ENCODE assay signal across 14 cellular contexts in the genomic region with DNA sequence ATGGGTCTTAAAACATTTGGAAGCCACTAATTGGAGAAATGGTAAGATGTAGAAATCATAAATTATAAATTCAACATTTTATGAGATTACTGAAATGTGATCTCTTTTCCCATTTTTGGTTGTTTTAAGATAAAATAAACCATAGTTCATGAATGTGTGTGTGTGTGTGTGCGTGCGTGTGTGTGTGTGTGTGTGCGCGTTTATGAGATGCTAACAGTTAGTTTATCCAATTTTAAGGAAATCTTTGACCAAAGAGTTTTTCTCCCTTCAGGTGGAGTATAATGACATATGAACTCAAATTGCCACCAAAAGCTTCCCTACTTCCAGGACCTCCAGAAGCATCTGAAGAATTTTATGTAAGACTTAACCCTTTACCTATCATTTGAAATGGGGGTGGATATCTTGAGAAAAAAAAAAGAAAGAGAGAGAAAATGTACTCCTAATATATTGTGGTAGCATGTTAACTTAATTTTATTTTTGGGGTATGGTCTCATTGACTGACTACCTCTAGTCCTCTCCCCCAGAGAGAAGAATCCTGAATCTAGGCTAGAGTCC.
DNase-seq lines count a peak whose midpoint lies in the region; ATAC-seq and TF ChIP-seq lines count a peak whose summit lies in the region.
"Had no signal": no experiment of that assay in that cellular context is flagged by ENCODE, and none has a peak within 500 bp of the region (broad histone marks: within the 10 kb centered on the region; RNA-seq: fewer than 3 reads in every experiment).

No MANE protein-coding gene starts in this region.

- H4K5ac ChIP-seq in H9 (ENCODE audit: insufficient read length, low read depth, low read length), result no peak overlapping the region

- DNase-seq in H9 (no peak), amniotic epithelial cell (ENCODE audit: low read depth) (peak; percentile 34), mesenchymal stem cell (peak; percentile 51), SIG-M5 (lab: John Stamatoyannopoulos, UW) (no peak)
- no peak for DNase-seq in activated CD4-positive, alpha-beta T cell treated with anti-CD3 and anti-CD28 coated beads for 1 hour
- DNase-seq: C1 segment of cervical spinal cord; DMS79; KBM-7; NCI-H1105 treated with DMSO at 0.1 percent for 48 hours; NCI-H1694 treated with DMSO at 0.1 percent for 48 hours; NK-92 treated with Interleukin-12 subunit alpha and Interleukin-12 subunit beta, amount 100 ng/mL, for 24 hours; SHP77 had no signal

- no peaks in the 10 kb centered on the region for H4K20me1 ChIP-seq in H9 (ENCODE audit: control insufficient read depth, insufficient read depth, insufficient read length)

- H3K4me2 ChIP-seq in H9 (ENCODE audit: insufficient read depth, insufficient read length, low read length) (no peak overlapping the region), mesenchymal stem cell (ENCODE audit: low read length, poor library complexity, severe bottlenecking) (no peak overlapping the region)

- no peak overlapping the region for H3K9ac ChIP-seq in H9 (ENCODE audit: extremely low read depth, insufficient read length, low read length)
- H3K9ac ChIP-seq in mesenchymal stem cell (ENCODE audit: low read length), result no peak overlapping the region

- no peak for TF ChIP-seq CTCF in H9 (conservative IDR thresholded peaks at IDR 0.05)

- no peak overlapping the region for H2BK20ac ChIP-seq in H9 (ENCODE audit: low read depth, low read length, poor library complexity, severe bottlenecking)

- no peaks in the 10 kb centered on the region; the same call in 1 of the 2 replicates for H3K4me1 ChIP-seq in H9 (ENCODE audit: insufficient read depth, low read length)
- peaks cover 2% of the 10 kb centered on the region for H3K4me1 ChIP-seq in mesenchymal stem cell (ENCODE audit: control insufficient read depth, insufficient read depth, low read depth, low read length)
- H3K4me1 ChIP-seq in urinary bladder (ENCODE audit: insufficient read depth), result no peaks in the 10 kb centered on the region

- H3K4ac ChIP-seq in H9 (ENCODE audit: low read depth, low read length) (no peak overlapping the region), mesenchymal stem cell (ENCODE audit: low read depth in 1 of 2, low read length in 2 of 2) (no peak overlapping the region)

- H4K8ac ChIP-seq in H9 (replicated peaks; ENCODE audit: insufficient read length, low read depth, low read length), result no peak overlapping the region
- H4K8ac ChIP-seq in mesenchymal stem cell (ENCODE audit: low read length), result no peak overlapping the region

- H4K91ac ChIP-seq in H9 (ENCODE audit: insufficient read length, low read depth, low read length) (no peak overlapping the region), mesenchymal stem cell (ENCODE audit: low read length) (no peak overlapping the region)

- H3K36me3 Mint-ChIP-seq in H9 (ENCODE audit: insufficient read depth in 1 of 3, low read depth in 3 of 3), result peaks cover 13 to 27% (median 15%) of the 10 kb centered on the region in 3 experiments

- no peak overlapping the region for H3T11ph ChIP-seq in H9 (ENCODE audit: low read length)

- H3K36me3 ChIP-seq in mesenchymal stem cell (ENCODE audit: control insufficient read depth in 1 of 2, insufficient read depth in 2 of 2, low read depth in 1 of 2, low read length in 2 of 2) (peaks cover 3 to 59% of the 10 kb centered on the region in 2 experiments), urinary bladder (ENCODE audit: insufficient read depth) (no peaks in the 10 kb centered on the region)

- H2AFZ ChIP-seq in H9 (ENCODE audit: low read length), result no peak overlapping the region
- no peak overlapping the region for H2AFZ ChIP-seq in mesenchymal stem cell (ENCODE audit: low read depth, low read length)

- H3K27ac Mint-ChIP-seq in H9, result peak overlapping the region; percentile 28 to 57 (median 57); a peak in 4 of 7 replicates

- H3K14ac ChIP-seq in H9 (ENCODE audit: insufficient read depth, low read length) (no peak overlapping the region), mesenchymal stem cell (ENCODE audit: low read length in 2 of 2) (no peak overlapping the region)

- no peaks in the 10 kb centered on the region for H3K79me2 ChIP-seq in H9 (ENCODE audit: insufficient read depth, low read length)

- H3K27me3 ChIP-seq in H9 (ENCODE audit: insufficient read depth, low read length), result no peaks in the 10 kb centered on the region
- H3K27me3 ChIP-seq in mesenchymal stem cell (ENCODE audit: control insufficient read depth in 1 of 2, insufficient read depth in 1 of 2, low read length in 2 of 2), result no peaks in the 10 kb centered on the region

- H3K27ac ChIP-seq in H9 (ENCODE audit: insufficient read length, low read depth, low read length) (no peak overlapping the region), mesenchymal stem cell (ENCODE audit: low read length, poor library complexity, severe bottlenecking) (no peak overlapping the region), urinary bladder (ENCODE audit: low read depth) (peak overlapping the region; percentile 10)

- H2BK5ac ChIP-seq in H9 (ENCODE audit: insufficient read length, low read length) (no peak overlapping the region), mesenchymal stem cell (ENCODE audit: low read depth, low read length, poor library complexity, severe bottlenecking) (no peak overlapping the region)

- H3K23me2 ChIP-seq in H9 (ENCODE audit: insufficient read length, low read depth, low read length, poor library complexity, severe bottlenecking), result no peaks in the 10 kb centered on the region

- H3K9me3 ChIP-seq in H9 (ENCODE audit: control insufficient read depth, low read depth, low read length) (no peaks in the 10 kb centered on the region), mesenchymal stem cell (ENCODE audit: control insufficient read depth, low read length) (no peaks in the 10 kb centered on the region)

- H3K79me1 ChIP-seq in H9 (ENCODE audit: insufficient read depth, low read depth, low read length, poor library complexity, severe bottlenecking) (no peaks in the 10 kb centered on the region), mesenchymal stem cell (replicated peaks; ENCODE audit: low read length, poor library complexity, severe bottlenecking) (peaks cover 3% of the 10 kb centered on the region)

- H3K4me3 ChIP-seq in mesenchymal stem cell (ENCODE audit: insufficient read depth in 1 of 2, low read depth in 1 of 2, low read length in 2 of 2) (no peak overlapping the region), urinary bladder (ENCODE audit: low read depth, low read length) (no peak overlapping the region)

- no peak for ATAC-seq in HG02610 (IDR thresholded peaks at IDR 0.05; ENCODE audit: unreplicated experiment)

- H2BK15ac ChIP-seq in H9 (ENCODE audit: low read depth, low read length) (no peak overlapping the region), mesenchymal stem cell (ENCODE audit: low read depth, poor library complexity, severe bottlenecking) (no peak overlapping the region)

- H3K56ac ChIP-seq in H9 (ENCODE audit: insufficient read length, low read depth, low read length), result no peak overlapping the region

- H2BK12ac ChIP-seq in H9 (ENCODE audit: insufficient read length, low read depth, low read length) (no peak overlapping the region), mesenchymal stem cell (ENCODE audit: low read length in 2 of 2) (peak overlapping the region in 1 of 2 experiments; percentile 63)

- WGBS in H9 (ENCODE audit: extremely low coverage, insufficient read length, low lambda C conversion rate), result no CpG with 5 or more reads among the region's 4 CpGs
- WGBS in mesenchymal stem cell, result 80% methylated on average over 1 of the region's 4 CpGs
- WGBS in urinary bladder, result 95% methylated on average over 4 of the region's 4 CpGs

- H2AK5ac ChIP-seq in H9 (ENCODE audit: insufficient read length, low read length) (no peak overlapping the region), mesenchymal stem cell (ENCODE audit: low read length, severe bottlenecking) (no peak overlapping the region)

- H3K4me3 Mint-ChIP-seq in H9, result no peak overlapping the region

- H3K4me1 Mint-ChIP-seq in H9, result peaks cover 28 to 32% of the 10 kb centered on the region in 2 experiments

- no peak overlapping the region for H3K23ac ChIP-seq in H9 (ENCODE audit: insufficient read length, low read depth, low read length)
- H3K23ac ChIP-seq in mesenchymal stem cell (ENCODE audit: low read length in 2 of 2), result no peak overlapping the region

- H2BK120ac ChIP-seq in H9 (ENCODE audit: low read depth, low read length, poor library complexity, severe bottlenecking), result no peak overlapping the region
- H2BK120ac ChIP-seq in mesenchymal stem cell (ENCODE audit: low read depth, low read length), result no peak overlapping the region

- peaks cover 7% of the 10 kb centered on the region; the same call in 1 of the 2 replicates for H3K27me3 Mint-ChIP-seq in H9 (ENCODE audit: low read depth)

- H3K18ac ChIP-seq in H9 (ENCODE audit: insufficient read length, low read depth, low read length) (no peak overlapping the region), mesenchymal stem cell (ENCODE audit: low read depth in 1 of 2, low read length in 2 of 2) (peak overlapping the region in 1 of 2 experiments; percentile 40)

- H3K9me3 Mint-ChIP-seq in H9, result no peaks in the 10 kb centered on the region; a peak in 1 of 5 replicates

Comparison
In these comparisons a context has a peak if more than half of its experiments do, and no peak if none do; other contexts are left out.
1. DNase-seq: peak in amniotic epithelial cell (single experiment) and mesenchymal stem cell (single experiment); none in H9 (single experiment), SIG-M5 (single experiment) and activated CD4-positive, alpha-beta T cell treated with anti-CD3 and anti-CD28 coated beads for 1 hour (single experiment).